ENCODE assay signal across 24 cellular contexts in genomic region chr19:4363571-4364304, GRCh38. TPM values are rescaled to one million over a fixed set of nuclear protein-coding genes. Genes with fewer than 3 reads are reported as not detected.
A peak's percentile ranks its signal among the peaks of the same experiment; 100 is the strongest.
DNase-seq lines count a peak whose midpoint lies in the region; ATAC-seq and TF ChIP-seq lines count a peak whose summit lies in the region.
"Had no signal": no experiment of that assay in that cellular context is flagged by ENCODE, and none has a peak within 500 bp of the region (broad histone marks: within the 10 kb centered on the region; RNA-seq: fewer than 3 reads in every experiment).

No MANE protein-coding gene starts in this region.

- TF ChIP-seq CTCF in GM06990 (IDR thresholded peaks at IDR 0.05; ENCODE audit: insufficient read depth, low read length, poor library complexity, severe bottlenecking), result no peak
- TF ChIP-seq CTCF in brain (conservative IDR thresholded peaks at IDR 0.05), result no peak
- TF ChIP-seq CTCF in neural crest cell (conservative IDR thresholded peaks at IDR 0.05), result no peak
- TF ChIP-seq CTCF in thyroid gland (IDR thresholded peaks at IDR 0.05), result no peak

- H3K27ac Mint-ChIP-seq in brain, result peak overlapping the region in 3 of 5 experiments; percentile 41 to 57 (median 41)
- H3K27ac Mint-ChIP-seq in neural crest cell (ENCODE audit: unreplicated experiment), result no peak overlapping the region
- H3K27ac Mint-ChIP-seq: activated CD8-positive, alpha-beta memory T cell treated with anti-CD3 and anti-CD28 coated beads, Interleukin-2, amount 10 ng/mL, durations not matched to agents 7 days and 5 days; IgD-negative memory B cell; natural killer cell treated with Interleukin-12 subunit alpha and Interleukin-12 subunit beta and Interleukin-15 and Interleukin-18, amount 100 ng/mL, for 72 hours had no signal

- H3K4me3 ChIP-seq in BLaER1 (no peak overlapping the region), GM06990 (replicated peaks; ENCODE audit: low read depth, low read length) (no peak overlapping the region), thyroid gland (replicated peaks in 1 of 3) (no peak overlapping the region)
- H3K4me3 ChIP-seq: body of pancreas, SJCRH30, testis, uterus had no signal

- H3K36me3 ChIP-seq in BLaER1 (peaks cover 84% of the 10 kb centered on the region), GM06990 (ENCODE audit: control insufficient read depth, insufficient read depth, low read length) (peaks cover 51% of the 10 kb centered on the region), thyroid gland (peaks cover 60 to 63% of the 10 kb centered on the region in 2 donors)
- H3K36me3 ChIP-seq: uterus had no signal

- 89 to 92% methylated on average over 18 to 19 of the region's 26 CpGs for WGBS in thyroid gland, 2 donors

- no peaks in the 10 kb centered on the region for H3K9me3 ChIP-seq in BLaER1
- H3K9me3 ChIP-seq in thyroid gland, result no peaks in the 10 kb centered on the region
- H3K9me3 ChIP-seq: body of pancreas, SJCRH30, testis, uterus had no signal

- H3K9me3 Mint-ChIP-seq in brain (peaks cover 0 to 5% (median 0%) of the 10 kb centered on the region in 5 experiments), neural crest cell (no peaks in the 10 kb centered on the region)
- H3K9me3 Mint-ChIP-seq: IgD-negative memory B cell; natural killer cell treated with Interleukin-12 subunit alpha and Interleukin-12 subunit beta and Interleukin-15 and Interleukin-18, amount 100 ng/mL, for 72 hours had no signal

- H3K4me3 Mint-ChIP-seq in brain (no peak overlapping the region), neural crest cell (peak overlapping the region; percentile 54)
- H3K4me3 Mint-ChIP-seq: activated CD8-positive, alpha-beta memory T cell treated with anti-CD3 and anti-CD28 coated beads, Interleukin-2, amount 10 ng/mL, durations not matched to agents 7 days and 5 days; natural killer cell treated with Interleukin-12 subunit alpha and Interleukin-12 subunit beta and Interleukin-15 and Interleukin-18, amount 100 ng/mL, for 72 hours had no signal

- no peak for ATAC-seq in HG02973 (IDR thresholded peaks at IDR 0.05; ENCODE audit: unreplicated experiment)
- ATAC-seq: body of pancreas; natural killer cell treated with Interleukin-12 subunit alpha and Interleukin-12 subunit beta and Interleukin-15 and Interleukin-18, amount 100 ng/mL, for 72 hours; right cardiac atrium had no signal

- intact Hi-C loops in thyroid gland (cut with DNase I), result no loop called here

- H3K27me3 ChIP-seq in BLaER1, result no peaks in the 10 kb centered on the region
- H3K27me3 ChIP-seq in GM06990 (replicated peaks; ENCODE audit: control insufficient read depth, insufficient read depth, low read length), result no peaks in the 10 kb centered on the region
- no peaks in the 10 kb centered on the region for H3K27me3 ChIP-seq in thyroid gland
- H3K27me3 ChIP-seq: body of pancreas, SJCRH30, testis, uterus had no signal

- H3K36me3 Mint-ChIP-seq in brain (peaks cover 3% of the 10 kb centered on the region), neural crest cell (ENCODE audit: low read depth) (peaks cover 2% of the 10 kb centered on the region)
- H3K36me3 Mint-ChIP-seq: IgD-negative memory B cell; natural killer cell treated with Interleukin-12 subunit alpha and Interleukin-12 subunit beta and Interleukin-15 and Interleukin-18, amount 100 ng/mL, for 72 hours had no signal

- TF ChIP-seq POLR2A in thyroid gland (IDR thresholded peaks at IDR 0.05), result no peak

- H3K27me3 Mint-ChIP-seq in brain (no peaks in the 10 kb centered on the region), neural crest cell (ENCODE audit: low read depth) (peaks cover 12% of the 10 kb centered on the region)
- H3K27me3 Mint-ChIP-seq: activated CD8-positive, alpha-beta memory T cell treated with anti-CD3 and anti-CD28 coated beads, Interleukin-2, amount 10 ng/mL, durations not matched to agents 7 days and 5 days; IgD-negative memory B cell; natural killer cell treated with Interleukin-12 subunit alpha and Interleukin-12 subunit beta and Interleukin-15 and Interleukin-18, amount 100 ng/mL, for 72 hours had no signal

- DNase-seq in GM06990 (ENCODE audit: extremely low read depth, insufficient read length), result peak; percentile 20
- DNase-seq in neural crest cell (ENCODE audit: low read depth, low spot score), result no peak
- DNase-seq in thyroid gland, result no peak
- no peak for DNase-seq in NCI-H446 treated with DMSO at 0.1 percent for 48 hours (lab: John Stamatoyannopoulos, UW)
- DNase-seq: activated CD8-positive, alpha-beta memory T cell treated with anti-CD3 and anti-CD28 coated beads, Interleukin-2, amount 10 ng/mL, durations not matched to agents 7 days and 5 days; EL; glutamatergic neuron; NCI-H1092; NCI-H1930; NCI-H524 treated with DMSO at 0.1 percent for 48 hours; SJCRH30; stimulated activated CD4-positive, alpha-beta T cell treated with anti-CD3 and anti-CD28 coated beads, Interleukin-12 subunit alpha, Interleukin-12 subunit beta, amount 100 ng/mL, for 4 hours; stimulated activated CD4-positive, alpha-beta T cell treated with anti-CD3 and anti-CD28 coated beads, Interleukin-4, amount 100 ng/mL, for 1 hour; T1000; testis; uterus had no signal

- H3K27ac ChIP-seq in BLaER1, result 0 out of 2 replicates have a peak overlapping the region, but pooled peaks have one; percentile 6
- H3K27ac ChIP-seq in thyroid gland, result no peak overlapping the region
- H3K27ac ChIP-seq: body of pancreas, epithelial cell of prostate, SJCRH30, testis, uterus had no signal

- H3K9ac ChIP-seq in BLaER1, result no peak overlapping the region

- H3K4me1 Mint-ChIP-seq in brain (peaks cover 16% of the 10 kb centered on the region), neural crest cell (peaks cover 12% of the 10 kb centered on the region)

- H4K20me1 ChIP-seq in BLaER1, result peaks cover 60% of the 10 kb centered on the region

- H3K4me1 ChIP-seq in BLaER1, result peaks cover 38% of the 10 kb centered on the region
- peaks cover 11 to 12% of the 10 kb centered on the region in 2 donors for H3K4me1 ChIP-seq in thyroid gland
- H3K4me1 ChIP-seq: SJCRH30 had no signal

- H3K4me2 ChIP-seq in BLaER1, result no peak overlapping the region

RNA-seq across cellular contexts. Expression of gene MPND, which starts 20.4 kb away (rescaled TPM):
- 73.2 TPM for polyA plus RNA-seq in brain (ENCODE audit: insufficient read depth, low read depth, low replicate concordance)
- total RNA-seq in neural crest cell (45.3 and 45.6 TPM in 2 replicates), thyroid gland (10 to 100 TPM in 2 of 4 donors, 1 to 10 TPM in 2; 5.6 to 10.5 (median 9.3) TPM)

RNA-seq across cellular contexts. Expression of gene STAP2, which starts 25.1 kb away (rescaled TPM):
- polyA plus RNA-seq in brain (ENCODE audit: insufficient read depth, low read depth, low replicate concordance), result 25.7 TPM
- 4.1 and 5.0 TPM in 2 replicates for total RNA-seq in neural crest cell
- total RNA-seq in thyroid gland, result 10 to 100 TPM; 12.1 to 50.6 (median 29.7) TPM
- polyA plus RNA-seq: IgD-negative memory B cell had no signal

RNA-seq across cellular contexts. Expression of gene SH3GL1, which starts 36.6 kb away (rescaled TPM):
- 129 TPM for polyA plus RNA-seq in brain (ENCODE audit: insufficient read depth, low read depth, low replicate concordance)
- 85.9 and 95.3 TPM in 2 replicates for total RNA-seq in neural crest cell
- 10 to 100 TPM; 33.1 to 42.4 (median 36.7) TPM for total RNA-seq in thyroid gland

RNA-seq across cellular contexts. Expression of gene CHAF1A, which starts 38.7 kb away (rescaled TPM):
- polyA plus RNA-seq in brain (ENCODE audit: insufficient read depth, low read depth, low replicate concordance), result 36.3 TPM
- total RNA-seq in neural crest cell, result 117 and 120 TPM in 2 replicates
- total RNA-seq in thyroid gland, result 1 to 10 TPM; 4.1 to 5.1 (median 4.4) TPM

RNA-seq across cellular contexts. Expression of gene FSD1, which starts 59.3 kb away (rescaled TPM):
- polyA plus RNA-seq in brain (ENCODE audit: insufficient read depth, low read depth, low replicate concordance), result 106 TPM
- total RNA-seq in neural crest cell (51.9 and 53.5 TPM in 2 replicates), thyroid gland (not detected)
- total RNA-seq: body of pancreas, right cardiac atrium had no signal
- polyA plus RNA-seq: right cardiac atrium had no signal
